ENCODE assay signal across 1 cellular context in genomic region chr19:45352062-45352461, GRCh38.
TF ChIP-seq lines count a peak whose summit lies in the region.

No MANE protein-coding gene starts in this region.

TF ChIP-seq in K562, 482 proteins besides CTCF, POLR2A, EP300 and RAD21:
- TF ChIP-seq BCOR (IDR thresholded peaks at IDR 0.05) (no peak), POLR2G (IDR thresholded peaks at IDR 0.05; ENCODE audit: low read depth, low read length) (peak; percentile 23; the same call in 1 of the 2 replicates)
